1 cellular context compared by ENCODE assay signal in genomic region chr1:77759090-77760028, GRCh38.
TF ChIP-seq lines count a peak whose summit lies in the region.

Gene USP33 (minus strand): TSS chr1:77759852. CDS start chr1:77741697, 18,155 bp downstream.

TF ChIP-seq in K562, 482 proteins besides CTCF, POLR2A, EP300 and RAD21 (continued from another document and continues in another):
- TF ChIP-seq ZNF766 (CRISPR knock-in tag; conservative IDR thresholded peaks at IDR 0.05) (no peak), MAFG (tag; conservative IDR thresholded peaks at IDR 0.05) (no peak), ZNF707 (CRISPR knock-in tag; conservative IDR thresholded peaks at IDR 0.05) (no peak), SMC3 (conservative IDR thresholded peaks at IDR 0.05; ENCODE audit: insufficient read depth, low read depth, low read length) (no peak), ZNF124 (CRISPR knock-in tag; IDR thresholded peaks at IDR 0.05) (no peak), IRF9 (tag; IDR thresholded peaks at IDR 0.05) (no peak), BRF1 (IDR thresholded peaks at IDR 0.05; ENCODE audit: borderline replicate concordance, extremely low read depth, insufficient read length) (no peak), HINFP (tag; conservative IDR thresholded peaks at IDR 0.05; ENCODE audit: low read depth) (no peak), ZNF41 (CRISPR knock-in tag; conservative IDR thresholded peaks at IDR 0.05) (no peak), ZNF146 (CRISPR knock-in tag; IDR thresholded peaks at IDR 0.05; ENCODE audit: unreplicated experiment) (no peak), TAF1 (IDR thresholded peaks at IDR 0.05; ENCODE audit: control insufficient read depth, extremely low read depth, insufficient read depth, low read length, severe bottlenecking) (peak; percentile 82), CCNT2 (IDR thresholded peaks at IDR 0.05; ENCODE audit: borderline replicate concordance, extremely low read depth, insufficient read length, low read depth, low read length) (peak; percentile 75), ZNF197 (CRISPR knock-in tag; IDR thresholded peaks at IDR 0.05; ENCODE audit: low read depth) (no peak), ZBTB1 (CRISPR knock-in tag; IDR thresholded peaks at IDR 0.05; ENCODE audit: borderline replicate concordance, low read depth) (peak; percentile 72; the same call in 1 of the 2 replicates), TAF15 (IDR thresholded peaks at IDR 0.05; ENCODE audit: low read depth, low read length) (no peak), ZNF584 (CRISPR knock-in tag; IDR thresholded peaks at IDR 0.05; ENCODE audit: low read depth) (no peak), NFIX (CRISPR knock-in tag; IDR thresholded peaks at IDR 0.05; ENCODE audit: low read depth) (no peak), STAG1 (CRISPR knock-in tag; IDR thresholded peaks at IDR 0.05; ENCODE audit: borderline replicate concordance) (no peak), MCM2 (IDR thresholded peaks at IDR 0.05; ENCODE audit: low read depth) (no peak), EZH2 (IDR thresholded peaks at IDR 0.05; ENCODE audit: borderline replicate concordance, low read depth, low read length) (no peak), RNF219 (CRISPR knock-in tag; IDR thresholded peaks at IDR 0.05) (no peak), HDAC2 (IDR thresholded peaks at IDR 0.05) (no peak), BHLHE40 (IDR thresholded peaks at IDR 0.05; ENCODE audit: low read length) (no peak), GATAD2A (IDR thresholded peaks at IDR 0.05) (peak; percentile 26; the same call in 1 of the 2 replicates), BRCA1 (IDR thresholded peaks at IDR 0.05) (no peak), BRCA1 (CRISPR knock-in tag; IDR thresholded peaks at IDR 0.05) (no peak), ZNF436 (CRISPR knock-in tag; IDR thresholded peaks at IDR 0.05) (no peak), SIX5 (IDR thresholded peaks at IDR 0.05; ENCODE audit: borderline replicate concordance in 1 of 2, insufficient read depth in 1 of 2, low read depth in 1 of 2, low read length in 2 of 2) (no peak), ZBTB8A (IDR thresholded peaks at IDR 0.05; ENCODE audit: partially characterized antibody) (no peak), EWSR1 (IDR thresholded peaks at IDR 0.05; ENCODE audit: borderline replicate concordance, low read depth, partially characterized antibody) (no peak), NCOR1 (IDR thresholded peaks at IDR 0.05) (no peak; the same call in 1 of the 2 replicates), SIN3B (IDR thresholded peaks at IDR 0.05; ENCODE audit: low read depth) (0 out of 2 replicates have a peak, but pooled peaks have one; percentile 51), ZKSCAN3 (CRISPR knock-in tag; IDR thresholded peaks at IDR 0.05) (no peak), MECOM (CRISPR knock-in tag; IDR thresholded peaks at IDR 0.05) (no peak), DPF2 (IDR thresholded peaks at IDR 0.05) (peak; percentile 42; the same call in 1 of the 2 replicates), TCF15 (CRISPR knock-in tag; IDR thresholded peaks at IDR 0.05) (no peak), CBX8 (IDR thresholded peaks at IDR 0.05; ENCODE audit: borderline replicate concordance, extremely low read depth, low read depth, low read length, poor library complexity, severe bottlenecking) (no peak), CBX1 (IDR thresholded peaks at IDR 0.05; ENCODE audit: low read depth) (peak; percentile 94), ZNF431 (CRISPR knock-in tag; IDR thresholded peaks at IDR 0.05) (no peak)
- TF ChIP-seq, protein P1, sequence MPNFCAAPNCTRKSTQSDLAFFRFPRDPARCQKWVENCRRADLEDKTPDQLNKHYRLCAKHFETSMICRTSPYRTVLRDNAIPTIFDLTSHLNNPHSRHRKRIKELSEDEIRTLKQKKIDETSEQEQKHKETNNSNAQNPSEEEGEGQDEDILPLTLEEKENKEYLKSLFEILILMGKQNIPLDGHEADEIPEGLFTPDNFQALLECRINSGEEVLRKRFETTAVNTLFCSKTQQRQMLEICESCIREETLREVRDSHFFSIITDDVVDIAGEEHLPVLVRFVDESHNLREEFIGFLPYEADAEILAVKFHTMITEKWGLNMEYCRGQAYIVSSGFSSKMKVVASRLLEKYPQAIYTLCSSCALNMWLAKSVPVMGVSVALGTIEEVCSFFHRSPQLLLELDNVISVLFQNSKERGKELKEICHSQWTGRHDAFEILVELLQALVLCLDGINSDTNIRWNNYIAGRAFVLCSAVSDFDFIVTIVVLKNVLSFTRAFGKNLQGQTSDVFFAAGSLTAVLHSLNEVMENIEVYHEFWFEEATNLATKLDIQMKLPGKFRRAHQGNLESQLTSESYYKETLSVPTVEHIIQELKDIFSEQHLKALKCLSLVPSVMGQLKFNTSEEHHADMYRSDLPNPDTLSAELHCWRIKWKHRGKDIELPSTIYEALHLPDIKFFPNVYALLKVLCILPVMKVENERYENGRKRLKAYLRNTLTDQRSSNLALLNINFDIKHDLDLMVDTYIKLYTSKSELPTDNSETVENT (CRISPR knock-in tag; IDR thresholded peaks at IDR 0.05): 0 out of 2 replicates have a peak, but pooled peaks have one; percentile 31
- TF ChIP-seq, protein P2, sequence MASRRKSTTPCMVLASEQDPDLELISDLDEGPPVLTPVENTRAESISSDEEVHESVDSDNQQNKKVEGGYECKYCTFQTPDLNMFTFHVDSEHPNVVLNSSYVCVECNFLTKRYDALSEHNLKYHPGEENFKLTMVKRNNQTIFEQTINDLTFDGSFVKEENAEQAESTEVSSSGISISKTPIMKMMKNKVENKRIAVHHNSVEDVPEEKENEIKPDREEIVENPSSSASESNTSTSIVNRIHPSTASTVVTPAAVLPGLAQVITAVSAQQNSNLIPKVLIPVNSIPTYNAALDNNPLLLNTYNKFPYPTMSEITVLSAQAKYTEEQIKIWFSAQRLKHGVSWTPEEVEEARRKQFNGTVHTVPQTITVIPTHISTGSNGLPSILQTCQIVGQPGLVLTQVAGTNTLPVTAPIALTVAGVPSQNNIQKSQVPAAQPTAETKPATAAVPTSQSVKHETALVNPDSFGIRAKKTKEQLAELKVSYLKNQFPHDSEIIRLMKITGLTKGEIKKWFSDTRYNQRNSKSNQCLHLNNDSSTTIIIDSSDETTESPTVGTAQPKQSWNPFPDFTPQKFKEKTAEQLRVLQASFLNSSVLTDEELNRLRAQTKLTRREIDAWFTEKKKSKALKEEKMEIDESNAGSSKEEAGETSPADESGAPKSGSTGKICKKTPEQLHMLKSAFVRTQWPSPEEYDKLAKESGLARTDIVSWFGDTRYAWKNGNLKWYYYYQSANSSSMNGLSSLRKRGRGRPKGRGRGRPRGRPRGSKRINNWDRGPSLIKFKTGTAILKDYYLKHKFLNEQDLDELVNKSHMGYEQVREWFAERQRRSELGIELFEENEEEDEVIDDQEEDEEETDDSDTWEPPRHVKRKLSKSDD (conservative IDR thresholded peaks at IDR 0.05; ENCODE audit: low read length): no peak
- TF ChIP-seq, protein P3, sequence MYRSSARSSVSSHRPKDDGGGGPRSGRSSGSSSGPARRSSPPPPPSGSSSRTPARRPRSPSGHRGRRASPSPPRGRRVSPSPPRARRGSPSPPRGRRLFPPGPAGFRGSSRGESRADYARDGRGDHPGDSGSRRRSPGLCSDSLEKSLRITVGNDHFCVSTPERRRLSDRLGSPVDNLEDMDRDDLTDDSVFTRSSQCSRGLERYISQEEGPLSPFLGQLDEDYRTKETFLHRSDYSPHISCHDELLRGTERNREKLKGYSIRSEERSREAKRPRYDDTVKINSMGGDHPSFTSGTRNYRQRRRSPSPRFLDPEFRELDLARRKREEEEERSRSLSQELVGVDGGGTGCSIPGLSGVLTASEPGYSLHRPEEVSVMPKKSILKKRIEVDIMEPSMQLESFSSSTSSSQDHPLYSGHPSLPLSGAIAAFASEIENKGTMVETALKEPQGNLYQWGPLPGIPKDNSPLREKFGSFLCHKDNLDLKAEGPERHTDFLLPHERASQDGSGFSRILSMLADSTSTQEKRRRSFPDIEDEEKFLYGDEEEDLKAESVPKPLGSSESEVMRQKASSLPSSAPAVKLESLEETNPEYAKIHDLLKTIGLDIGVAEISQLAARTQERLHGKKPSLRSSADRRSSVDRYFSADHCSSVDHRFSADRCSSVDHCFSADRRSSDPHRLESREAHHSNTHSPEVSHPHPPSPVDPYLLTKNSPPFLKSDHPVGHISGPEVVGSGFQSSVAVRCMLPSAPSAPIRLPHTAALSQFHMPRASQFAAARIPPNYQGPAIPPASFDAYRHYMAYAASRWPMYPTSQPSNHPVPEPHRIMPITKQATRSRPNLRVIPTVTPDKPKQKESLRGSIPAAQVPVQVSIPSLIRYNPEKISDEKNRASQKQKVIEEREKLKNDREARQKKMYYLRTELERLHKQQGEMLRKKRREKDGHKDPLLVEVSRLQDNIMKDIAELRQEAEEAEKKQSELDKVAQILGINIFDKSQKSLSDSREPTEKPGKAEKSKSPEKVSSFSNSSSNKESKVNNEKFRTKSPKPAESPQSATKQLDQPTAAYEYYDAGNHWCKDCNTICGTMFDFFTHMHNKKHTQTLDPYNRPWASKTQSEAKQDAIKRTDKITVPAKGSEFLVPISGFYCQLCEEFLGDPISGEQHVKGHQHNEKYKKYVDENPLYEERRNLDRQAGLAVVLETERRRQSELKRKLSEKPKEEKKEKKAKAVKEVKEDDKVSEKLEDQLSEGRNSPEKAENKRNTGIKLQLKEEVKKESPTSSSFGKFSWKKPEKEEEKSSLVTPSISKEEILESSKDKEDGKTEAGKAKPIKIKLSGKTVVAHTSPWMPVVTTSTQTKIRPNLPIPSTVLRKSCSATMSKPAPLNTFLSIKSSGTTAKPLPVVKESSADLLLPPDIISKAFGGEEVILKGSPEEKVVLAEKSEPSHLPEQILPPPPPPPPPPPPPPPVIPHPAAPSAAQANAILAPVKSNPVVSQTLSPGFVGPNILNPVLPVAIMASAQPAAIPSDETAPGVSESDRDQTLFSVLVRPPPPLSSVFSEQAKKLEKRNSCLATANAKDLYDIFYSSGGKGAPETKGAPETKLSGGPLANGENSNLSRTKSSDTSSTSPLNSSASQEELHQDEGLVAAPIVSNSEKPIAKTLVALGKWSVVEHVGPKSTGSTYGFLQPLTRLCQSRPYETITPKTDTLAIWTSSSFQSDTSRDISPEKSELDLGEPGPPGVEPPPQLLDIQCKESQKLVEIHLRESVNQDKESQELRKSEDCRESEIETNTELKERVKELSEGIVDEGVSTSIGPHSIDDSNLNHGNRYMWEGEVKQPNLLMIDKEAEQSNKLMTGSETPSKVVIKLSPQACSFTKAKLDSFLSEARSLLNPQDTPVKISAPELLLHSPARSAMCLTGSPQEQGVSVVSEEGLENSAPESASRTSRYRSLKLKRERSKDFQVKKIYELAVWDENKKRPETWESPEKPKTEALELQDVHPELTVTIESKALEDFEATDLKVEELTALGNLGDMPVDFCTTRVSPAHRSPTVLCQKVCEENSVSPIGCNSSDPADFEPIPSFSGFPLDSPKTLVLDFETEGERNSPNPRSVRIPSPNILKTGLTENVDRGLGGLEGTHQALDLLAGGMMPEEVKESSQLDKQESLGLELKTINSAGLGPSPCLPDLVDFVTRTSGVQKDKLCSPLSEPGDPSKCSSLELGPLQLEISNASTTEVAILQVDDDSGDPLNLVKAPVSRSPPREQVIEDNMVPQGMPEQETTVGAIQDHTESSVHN (IDR thresholded peaks at IDR 0.05; ENCODE audit: borderline replicate concordance in 1 of 2, low read depth in 1 of 2): no peak
- TF ChIP-seq, protein P4, sequence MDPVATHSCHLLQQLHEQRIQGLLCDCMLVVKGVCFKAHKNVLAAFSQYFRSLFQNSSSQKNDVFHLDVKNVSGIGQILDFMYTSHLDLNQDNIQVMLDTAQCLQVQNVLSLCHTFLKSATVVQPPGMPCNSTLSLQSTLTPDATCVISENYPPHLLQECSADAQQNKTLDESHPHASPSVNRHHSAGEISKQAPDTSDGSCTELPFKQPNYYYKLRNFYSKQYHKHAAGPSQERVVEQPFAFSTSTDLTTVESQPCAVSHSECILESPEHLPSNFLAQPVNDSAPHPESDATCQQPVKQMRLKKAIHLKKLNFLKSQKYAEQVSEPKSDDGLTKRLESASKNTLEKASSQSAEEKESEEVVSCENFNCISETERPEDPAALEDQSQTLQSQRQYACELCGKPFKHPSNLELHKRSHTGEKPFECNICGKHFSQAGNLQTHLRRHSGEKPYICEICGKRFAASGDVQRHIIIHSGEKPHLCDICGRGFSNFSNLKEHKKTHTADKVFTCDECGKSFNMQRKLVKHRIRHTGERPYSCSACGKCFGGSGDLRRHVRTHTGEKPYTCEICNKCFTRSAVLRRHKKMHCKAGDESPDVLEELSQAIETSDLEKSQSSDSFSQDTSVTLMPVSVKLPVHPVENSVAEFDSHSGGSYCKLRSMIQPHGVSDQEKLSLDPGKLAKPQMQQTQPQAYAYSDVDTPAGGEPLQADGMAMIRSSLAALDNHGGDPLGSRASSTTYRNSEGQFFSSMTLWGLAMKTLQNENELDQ (CRISPR knock-in tag; IDR thresholded peaks at IDR 0.05; ENCODE audit: borderline replicate concordance): no peak
